ENCODE assay signal across 22 cellular contexts in the genomic region with DNA sequence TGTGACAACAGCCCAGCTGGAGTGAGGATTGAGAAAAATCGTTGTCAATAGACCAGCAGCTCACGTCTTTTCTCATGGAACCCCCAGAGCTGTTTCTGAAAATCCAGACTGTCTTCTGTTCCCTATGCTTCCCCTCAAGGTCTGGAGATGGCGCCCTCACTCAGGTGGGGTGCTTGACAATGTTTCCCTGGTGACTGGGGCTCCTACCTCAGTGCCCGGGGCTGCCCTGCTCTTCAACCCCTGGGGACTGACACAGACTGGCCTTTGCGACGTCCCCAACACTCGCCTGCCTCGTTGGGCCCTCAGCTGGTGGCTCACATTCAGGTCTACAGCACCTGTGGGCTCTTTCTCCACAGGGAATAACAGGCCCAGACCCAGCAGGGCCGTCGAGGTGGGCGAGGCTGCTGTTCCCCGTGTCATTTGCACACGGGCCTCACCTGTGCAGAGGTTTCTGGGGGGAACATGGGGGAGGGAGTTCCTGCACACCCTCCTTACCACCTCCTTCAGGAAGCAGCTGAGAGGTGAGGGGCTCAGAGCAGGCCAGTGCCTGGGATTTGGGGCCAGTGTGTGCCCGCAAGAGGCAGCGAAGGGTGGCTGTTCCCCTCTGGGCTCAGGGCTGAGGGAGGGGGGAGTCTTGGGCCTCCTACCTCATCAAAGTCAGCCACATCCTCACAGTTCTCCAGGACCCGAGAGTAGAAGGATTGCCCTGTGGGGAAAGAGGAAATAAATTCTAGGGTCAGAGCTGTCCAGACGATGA. TPM values are rescaled to one million over a fixed set of nuclear protein-coding genes. Genes with fewer than 3 reads are reported as not detected.
"Had no signal": no experiment of that assay in that cellular context is flagged by ENCODE, and none has a peak within 500 bp of the region (broad histone marks: within the 10 kb centered on the region; RNA-seq: fewer than 3 reads in every experiment).

No MANE protein-coding gene starts in this region.

- H3K27me3 ChIP-seq: cardiac muscle cell, hepatocyte, right atrium auricular region had no signal

- H3K36me3 ChIP-seq: cardiac muscle cell, prostate gland, right atrium auricular region, stomach, thoracic aorta had no signal

- H3K4me3 ChIP-seq: cardiac muscle cell, hepatocyte, prostate gland, right atrium auricular region, skin epidermis, stomach, thoracic aorta had no signal

- DNase-seq: activated CD4-positive, alpha-beta T cell treated with anti-CD3 and anti-CD28 coated beads, Interleukin-2, amount 50 U/mL, for 1 hour; activated CD8-positive, alpha-beta memory T cell treated with anti-CD3 and anti-CD28 coated beads, Interleukin-2, amount 50 U/mL, for 4 hours; activated gamma-delta T cell treated with Interleukin-2 at 50 U/mL for 16 hours; activated naive CD8-positive, alpha-beta T cell treated with anti-CD3 and anti-CD28 coated beads for 36 hours; activated T-cell treated with anti-CD3 and anti-CD28 coated beads, Interleukin-2, amount 50 U/mL, for 72 hours; amniotic stem cell; foreskin keratinocyte; midbrain; stimulated activated CD4-positive, alpha-beta T cell treated with anti-CD3 and anti-CD28 coated beads, Interleukin-4, amount 100 ng/mL, for 24 hours; stomach; T-helper 9 cell had no signal

- H3K4me1 ChIP-seq: foreskin keratinocyte, prostate gland had no signal

- ATAC-seq: activated CD4-positive, CD25-positive, alpha-beta regulatory T cell treated with anti-CD3 and anti-CD28 coated beads, Interleukin-2, amount 50 U/mL, for 24 hours; activated T-cell treated with anti-CD3 and anti-CD28 coated beads, Interleukin-2, amount 50 U/mL, for 72 hours; foreskin keratinocyte; SK-N-SH treated with all-trans-retinoic acid at 6 μM for 48 hours; stimulated activated effector memory CD8-positive, alpha-beta T cell treated with anti-CD3 and anti-CD28 coated beads, Interleukin-12 subunit alpha, Interleukin-12 subunit beta, amount 100 ng/mL, for 72 hours had no signal

- H3K9me3 ChIP-seq: prostate gland, right atrium auricular region, stomach, thoracic aorta had no signal

- H3K27ac ChIP-seq: cardiac muscle cell, foreskin keratinocyte, hepatocyte, prostate gland, right atrium auricular region, skin epidermis, stomach, thoracic aorta had no signal

RNA-seq across cellular contexts. Expression of gene OTOF, which starts 59.3 kb away (rescaled TPM):
- total RNA-seq: cardiac muscle cell, epithelial cell of proximal tubule, fibroblast of lung, foreskin keratinocyte had no signal
